ENCODE assay signal across 5 cellular contexts in the genomic region with DNA sequence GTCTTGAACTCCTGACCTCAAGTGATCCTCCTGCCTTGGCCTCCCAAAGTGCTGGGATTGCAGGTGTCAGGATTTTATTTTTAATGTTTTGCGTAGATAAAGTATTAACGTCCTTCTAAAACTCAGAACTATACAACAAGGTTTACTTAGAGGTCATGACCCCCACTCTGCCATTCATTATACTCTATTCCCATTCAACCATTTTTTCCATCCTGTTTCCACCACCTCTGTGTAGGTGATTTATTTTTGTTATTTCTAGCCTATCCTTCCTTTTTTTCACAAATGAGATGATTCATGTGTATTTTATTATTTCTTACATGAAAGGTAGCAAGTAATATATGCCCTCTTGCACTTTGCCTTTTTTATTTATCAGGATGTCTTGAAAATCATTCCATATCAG.
"Had no signal": no experiment of that assay in that cellular context is flagged by ENCODE, and none has a peak within 500 bp of the region (broad histone marks: within the 10 kb centered on the region; RNA-seq: fewer than 3 reads in every experiment).

No MANE protein-coding gene starts in this region.

- H3K4me3 ChIP-seq: GM23248, K562 had no signal

- H3K27ac Mint-ChIP-seq: H9 had no signal

- ATAC-seq: K562 had no signal

- H3K27ac ChIP-seq: GM23248 had no signal

- DNase-seq: GM23248, H9, HCEC 1CT, IMR-90 had no signal

- H3K4me3 Mint-ChIP-seq: H9 had no signal

- H2AFZ ChIP-seq: GM23248 had no signal
